1 cellular context compared by ENCODE assay signal in genomic region chr1:101131239-101131924, GRCh38.
TF ChIP-seq lines count a peak whose summit lies in the region.

No MANE protein-coding gene starts in this region.

TF ChIP-seq in GM23338, 12 proteins besides CTCF, POLR2A, EP300 and RAD21 (continued from another document):
- TF ChIP-seq, protein P1, sequence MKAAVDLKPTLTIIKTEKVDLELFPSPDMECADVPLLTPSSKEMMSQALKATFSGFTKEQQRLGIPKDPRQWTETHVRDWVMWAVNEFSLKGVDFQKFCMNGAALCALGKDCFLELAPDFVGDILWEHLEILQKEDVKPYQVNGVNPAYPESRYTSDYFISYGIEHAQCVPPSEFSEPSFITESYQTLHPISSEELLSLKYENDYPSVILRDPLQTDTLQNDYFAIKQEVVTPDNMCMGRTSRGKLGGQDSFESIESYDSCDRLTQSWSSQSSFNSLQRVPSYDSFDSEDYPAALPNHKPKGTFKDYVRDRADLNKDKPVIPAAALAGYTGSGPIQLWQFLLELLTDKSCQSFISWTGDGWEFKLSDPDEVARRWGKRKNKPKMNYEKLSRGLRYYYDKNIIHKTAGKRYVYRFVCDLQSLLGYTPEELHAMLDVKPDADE (IDR thresholded peaks at IDR 0.05) = no peak
- TF ChIP-seq ZNF462 (CRISPR knock-in tag; IDR thresholded peaks at IDR 0.05) (no peak), EZH2phosphoT487 (IDR thresholded peaks at IDR 0.05; ENCODE audit: unreplicated experiment) (no peak), POLR2AphosphoS5 (IDR thresholded peaks at IDR 0.05; ENCODE audit: low read depth) (no peak)
